In the genomic region with DNA sequence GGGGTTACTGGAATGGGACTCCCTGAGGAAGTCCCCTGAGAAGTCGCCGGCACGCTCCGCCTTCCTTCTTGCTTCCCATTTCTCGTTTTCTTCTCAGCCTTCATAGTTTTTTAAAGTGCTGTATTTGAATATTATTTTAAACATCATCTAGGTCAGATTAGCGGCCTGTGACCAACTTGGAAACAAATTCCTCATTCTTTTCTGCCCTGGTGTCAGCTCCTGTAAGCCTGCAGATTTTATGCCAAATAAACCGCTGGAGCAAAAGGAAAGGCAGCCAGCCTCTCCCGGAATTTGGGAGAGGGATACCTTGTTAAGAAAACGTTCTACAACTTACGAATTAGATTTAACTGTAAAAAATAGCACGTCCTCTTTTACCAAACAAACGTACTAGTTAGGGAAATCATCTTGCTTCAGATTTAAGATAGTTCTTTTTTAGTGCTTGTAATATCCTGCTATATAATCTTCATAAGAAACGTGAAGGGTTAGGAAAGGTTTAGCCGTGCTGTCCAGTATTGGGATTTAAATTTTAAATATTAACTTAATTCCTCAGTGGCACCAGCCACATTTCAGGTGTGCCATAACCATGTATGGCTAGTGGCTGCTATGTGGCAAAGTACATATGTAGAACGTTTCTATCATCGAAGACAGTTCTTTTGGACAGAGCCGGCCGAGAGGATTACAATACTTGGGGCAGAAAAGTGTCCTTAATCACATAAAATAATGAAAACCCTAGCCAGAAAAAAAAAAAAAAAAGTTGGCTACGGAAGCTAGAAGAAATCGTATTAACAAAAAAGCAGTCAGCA, we compare ENCODE assay signal across 8 cellular contexts. TPM values are rescaled to one million over a fixed set of nuclear protein-coding genes. Genes with fewer than 3 reads are reported as not detected.
DNase-seq lines count a peak whose midpoint lies in the region; ATAC-seq and TF ChIP-seq lines count a peak whose summit lies in the region.

No MANE protein-coding gene starts in this region.

- peak; percentile 30 for DNase-seq in AG20443 (ENCODE audit: low spot score)
- DNase-seq in astrocyte of the cerebellum (ENCODE audit: low read depth) = no peak
- DNase-seq in lower leg skin (ENCODE audit: low spot score in 2 of 2) = no peak
- no peak for DNase-seq in upper lobe of right lung
- DNase-seq in NCI-H524 (lab: John Stamatoyannopoulos, UW) = no peak
- DNase-seq in NCI-H2029 treated with DMSO at 0.1 percent for 48 hours (lab: John Stamatoyannopoulos, UW) = no peak
- DNase-seq in EL = no peak

- H3K36me3 ChIP-seq in HUES48 (ENCODE audit: control insufficient read depth, insufficient read depth, low read length) (no peaks in the 10 kb centered on the region), upper lobe of right lung (no peaks in the 10 kb centered on the region)

- intact Hi-C loops in lower leg skin (cut with DNase I; ENCODE audit: low total_unique reads) = no loop called here
- intact Hi-C loops in upper lobe of right lung (cut with DNase I) = loop anchor here (10.0 kb wide), 1 partner anchor 60 kb away; no protein-coding TSS in a partner anchor

- H3K27me3 ChIP-seq in HUES48 (ENCODE audit: control insufficient read depth, insufficient read depth, low read length) (no peaks in the 10 kb centered on the region), upper lobe of right lung (no peaks in the 10 kb centered on the region)

- 19 to 21% methylated on average over 20 of the region's 20 CpGs for WGBS in lower leg skin, 2 donors

- in situ Hi-C loops in astrocyte of the cerebellum (cut with HindIII; ENCODE audit: low sequenced_read_pairs) = no loop called here

- TF ChIP-seq CTCF in astrocyte of the cerebellum (IDR thresholded peaks at IDR 0.05; ENCODE audit: low read depth, low read length, missing control alignments) = no peak
- TF ChIP-seq CTCF in lower leg skin (IDR thresholded peaks at IDR 0.05) = no peak
- TF ChIP-seq CTCF in upper lobe of right lung (IDR thresholded peaks at IDR 0.05) = no peak

- ATAC-seq in upper lobe of right lung = no peak

- H3K9me3 ChIP-seq in HUES48 (ENCODE audit: control insufficient read depth, insufficient read depth, low read length) = no peaks in the 10 kb centered on the region
- H3K9me3 ChIP-seq in upper lobe of right lung = no peaks in the 10 kb centered on the region

- no peak for TF ChIP-seq POLR2A in lower leg skin (IDR thresholded peaks at IDR 0.05)

- peak overlapping the region; percentile 83 for H3K27ac ChIP-seq in HUES48 (ENCODE audit: low read depth, low read length)
- peak overlapping the region; percentile 100 for H3K27ac ChIP-seq in upper lobe of right lung

- H3K4me3 ChIP-seq in HUES48 (ENCODE audit: low read depth, low read length) (peak overlapping the region; percentile 75), astrocyte of the cerebellum (ENCODE audit: low read depth, low read length) (peak overlapping the region; percentile 73), lower leg skin (ENCODE audit: low read depth, poor library complexity, severe bottlenecking) (peak overlapping the region; percentile 31), upper lobe of right lung (peak overlapping the region; percentile 76)

- peak overlapping the region; percentile 50 for H3K9ac ChIP-seq in HUES48 (ENCODE audit: low read depth, low read length)

- peaks cover 51% of the 10 kb centered on the region for H3K4me1 ChIP-seq in HUES48 (ENCODE audit: control insufficient read depth, insufficient read depth, low read length)
- H3K4me1 ChIP-seq in upper lobe of right lung = peaks cover 32% of the 10 kb centered on the region

RNA-seq across cellular contexts. Expression of gene PTPN2, which starts 0.7 kb away (rescaled TPM):
- total RNA-seq in lower leg skin (10 to 100 TPM; 26.0 to 53.2 (median 40.4) TPM), upper lobe of right lung (53.9 TPM)
